28 cellular contexts compared by ENCODE assay signal in genomic region chr11:64045700-64046099, GRCh38. TPM values are rescaled to one million over a fixed set of nuclear protein-coding genes. Genes with fewer than 3 reads are reported as not detected.
"Had no signal": no experiment of that assay in that cellular context is flagged by ENCODE, and none has a peak within 500 bp of the region (broad histone marks: within the 10 kb centered on the region; RNA-seq: fewer than 3 reads in every experiment).

No MANE protein-coding gene starts in this region.

- H3K27ac Mint-ChIP-seq: activated CD4-positive, alpha-beta T cell treated with anti-CD3 and anti-CD28 coated beads for 36 hours; activated CD4-positive, alpha-beta T cell treated with anti-CD3 and anti-CD28 coated beads, Interleukin-2, amount 10 ng/mL, durations not matched to agents 7 days and 5 days; activated CD8-positive, alpha-beta T cell treated with anti-CD3 and anti-CD28 coated beads, Interleukin-2, amount 10 ng/mL, durations not matched to agents 7 days and 5 days; activated naive CD8-positive, alpha-beta T cell treated with anti-CD3 and anti-CD28 coated beads for 36 hours; activated T-cell treated with anti-CD3 and anti-CD28 coated beads, Interleukin-2, amount 50 U/mL, for 24 hours; T-helper 1 cell treated with Interleukin-12 subunit alpha and Interleukin-12 subunit beta and Interleukin-4 antibody, amounts not matched to agents 30 μg/mL and 1 μg/mL, for 36 hours; T-helper 2 cell treated with Interferon-gamma antibody and Interleukin-4, amounts not matched to agents 5 μg/mL and 100 μg/mL, for 36 hours had no signal

- H3K27me3 ChIP-seq: ascending aorta, breast epithelium, MG63, SJCRH30 had no signal

- H3K36me3 ChIP-seq: ascending aorta, breast epithelium, MG63, SJCRH30 had no signal

- H3K27ac ChIP-seq: ascending aorta, breast epithelium, SJCRH30, SK-N-MC had no signal

- H3K4me3 ChIP-seq: ascending aorta, breast epithelium, MG63, SJCRH30, SK-N-MC had no signal

- H3K9me3 ChIP-seq: ascending aorta, breast epithelium, MG63, SJCRH30 had no signal

- H3K36me3 Mint-ChIP-seq: activated naive CD8-positive, alpha-beta T cell treated with anti-CD3 and anti-CD28 coated beads for 36 hours had no signal

- H3K4me1 ChIP-seq: ascending aorta, breast epithelium had no signal

- H3K27me3 Mint-ChIP-seq: activated CD4-positive, alpha-beta T cell treated with anti-CD3 and anti-CD28 coated beads for 36 hours; activated CD4-positive, alpha-beta T cell treated with anti-CD3 and anti-CD28 coated beads, Interleukin-2, amount 10 ng/mL, durations not matched to agents 7 days and 5 days had no signal

- H3K4me1 Mint-ChIP-seq: activated CD4-positive, alpha-beta T cell treated with anti-CD3 and anti-CD28 coated beads for 36 hours; activated CD4-positive, alpha-beta T cell treated with anti-CD3 and anti-CD28 coated beads, Interleukin-2, amount 10 ng/mL, durations not matched to agents 7 days and 5 days; activated naive CD8-positive, alpha-beta T cell treated with anti-CD3 and anti-CD28 coated beads for 36 hours had no signal

- H3K9me3 Mint-ChIP-seq: activated CD4-positive, alpha-beta T cell treated with anti-CD3 and anti-CD28 coated beads, Interleukin-2, amount 10 ng/mL, durations not matched to agents 7 days and 5 days; activated naive CD8-positive, alpha-beta T cell treated with anti-CD3 and anti-CD28 coated beads for 36 hours; activated T-cell treated with anti-CD3 and anti-CD28 coated beads, Interleukin-2, amount 50 U/mL, for 24 hours; T-helper 1 cell treated with Interleukin-12 subunit alpha and Interleukin-12 subunit beta and Interleukin-4 antibody, amounts not matched to agents 30 μg/mL and 1 μg/mL, for 36 hours; T-helper 2 cell treated with Interferon-gamma antibody and Interleukin-4, amounts not matched to agents 5 μg/mL and 100 μg/mL, for 36 hours had no signal

- ATAC-seq: activated CD4-positive, alpha-beta T cell treated with anti-CD3 and anti-CD28 coated beads for 36 hours; activated CD4-positive, CD25-positive, alpha-beta regulatory T cell treated with anti-CD3 and anti-CD28 coated beads, Interleukin-2, amount 50 U/mL, for 24 hours; activated CD8-positive, alpha-beta T cell treated with anti-CD3 and anti-CD28 coated beads, Interleukin-2, amount 10 ng/mL, durations not matched to agents 7 days and 5 days had no signal

- DNase-seq: activated CD4-positive, alpha-beta T cell treated with anti-CD3 and anti-CD28 coated beads for 36 hours; activated CD4-positive, alpha-beta T cell treated with anti-CD3 and anti-CD28 coated beads, Interleukin-2, amount 10 ng/mL, durations not matched to agents 7 days and 5 days; activated CD4-positive, alpha-beta T cell treated with anti-CD3 and anti-CD28 coated beads, Interleukin-2, amount 50 U/mL, for 48 hours; activated CD8-positive, alpha-beta T cell treated with anti-CD3 and anti-CD28 coated beads, Interleukin-2, amount 10 ng/mL, durations not matched to agents 7 days and 5 days; activated naive CD4-positive, alpha-beta T cell treated with anti-CD3 and anti-CD28 coated beads, Interleukin-2, amount 50 U/mL, for 16 hours; activated naive CD8-positive, alpha-beta T cell treated with anti-CD3 and anti-CD28 coated beads for 36 hours; activated T-cell treated with anti-CD3 and anti-CD28 coated beads, Interleukin-2, amount 50 U/mL, for 24 hours; amniotic stem cell; cerebellar nuclear complex; Kasumi-1; KG1; MG63; NCI-H146; NCI-H187; NCI-H2029 treated with DMSO at 0.1 percent for 48 hours; NCI-H2107; NCI-H510A; NCI-H526; NCI-H748 treated with DMSO at 0.1 percent for 48 hours; NK-92 treated with Interleukin-12 subunit alpha and Interleukin-12 subunit beta, amount 100 ng/mL, for 24 hours; OCI-M1; SJCRH30 had no signal

- H3K4me3 Mint-ChIP-seq: activated CD4-positive, alpha-beta T cell treated with anti-CD3 and anti-CD28 coated beads for 36 hours; activated CD4-positive, alpha-beta T cell treated with anti-CD3 and anti-CD28 coated beads, Interleukin-2, amount 10 ng/mL, durations not matched to agents 7 days and 5 days; activated CD8-positive, alpha-beta T cell treated with anti-CD3 and anti-CD28 coated beads, Interleukin-2, amount 10 ng/mL, durations not matched to agents 7 days and 5 days; activated naive CD8-positive, alpha-beta T cell treated with anti-CD3 and anti-CD28 coated beads for 36 hours; activated T-cell treated with anti-CD3 and anti-CD28 coated beads, Interleukin-2, amount 50 U/mL, for 24 hours; T-helper 1 cell treated with Interleukin-12 subunit alpha and Interleukin-12 subunit beta and Interleukin-4 antibody, amounts not matched to agents 30 μg/mL and 1 μg/mL, for 36 hours; T-helper 2 cell treated with Interferon-gamma antibody and Interleukin-4, amounts not matched to agents 5 μg/mL and 100 μg/mL, for 36 hours had no signal

RNA-seq across cellular contexts. Expression of gene FLRT1, which starts 10.0 kb away (rescaled TPM):
- total RNA-seq: activated CD4-positive, alpha-beta T cell treated with anti-CD3 and anti-CD28 coated beads, Interleukin-2, amount 10 ng/mL, durations not matched to agents 7 days and 5 days; activated CD8-positive, alpha-beta T cell treated with anti-CD3 and anti-CD28 coated beads, Interleukin-2, amount 10 ng/mL, durations not matched to agents 7 days and 5 days; activated naive CD8-positive, alpha-beta T cell treated with anti-CD3 and anti-CD28 coated beads for 36 hours; breast epithelium had no signal
